In genomic region chr19:46787331-46788100, GRCh38 we compare ENCODE assay signal across 1 cellular context.
TF ChIP-seq lines count a peak whose summit lies in the region.

No MANE protein-coding gene starts in this region.

TF ChIP-seq in HepG2, 621 proteins besides CTCF, POLR2A, EP300 and RAD21 (continued from another document and continues in another):
- TF ChIP-seq SMAD1 (CRISPR knock-in tag; IDR thresholded peaks at IDR 0.05; ENCODE audit: borderline replicate concordance, low read depth) (no peak), ZNF318 (CRISPR knock-in tag; IDR thresholded peaks at IDR 0.05) (no peak), FOXJ3 (CRISPR knock-in tag; IDR thresholded peaks at IDR 0.05; ENCODE audit: borderline replicate concordance) (no peak), POGK (CRISPR knock-in tag; conservative IDR thresholded peaks at IDR 0.05) (peak; percentile 89), ZNF841 (CRISPR knock-in tag; IDR thresholded peaks at IDR 0.05; ENCODE audit: borderline replicate concordance) (no peak), MZF1 (CRISPR knock-in tag; IDR thresholded peaks at IDR 0.05; ENCODE audit: borderline replicate concordance) (no peak), SUZ12 (IDR thresholded peaks at IDR 0.05; ENCODE audit: low read depth, low read length) (no peak), EHMT2 (IDR thresholded peaks at IDR 0.05; ENCODE audit: borderline replicate concordance, low read depth, low read length) (no peak), ZNF296 (CRISPR knock-in tag; conservative IDR thresholded peaks at IDR 0.05) (no peak), TOE1 (CRISPR knock-in tag; IDR thresholded peaks at IDR 0.05) (no peak), ZGPAT (CRISPR knock-in tag; IDR thresholded peaks at IDR 0.05) (no peak), ZSCAN9 (CRISPR knock-in tag; IDR thresholded peaks at IDR 0.05; ENCODE audit: borderline replicate concordance) (no peak), ZNF124 (CRISPR knock-in tag; IDR thresholded peaks at IDR 0.05) (0 out of 2 replicates have a peak, but pooled peaks have one; percentile 3), ZNF761 (CRISPR knock-in tag; conservative IDR thresholded peaks at IDR 0.05) (no peak; the same call in 1 of the 2 replicates), JUNB (CRISPR knock-in tag; IDR thresholded peaks at IDR 0.05; ENCODE audit: borderline replicate concordance) (no peak), SIX1 (CRISPR knock-in tag; IDR thresholded peaks at IDR 0.05; ENCODE audit: borderline replicate concordance) (no peak), GTF3A (CRISPR knock-in tag; conservative IDR thresholded peaks at IDR 0.05) (no peak), ZNF549 (CRISPR knock-in tag; IDR thresholded peaks at IDR 0.05) (no peak), ZNF691 (CRISPR knock-in tag; IDR thresholded peaks at IDR 0.05; ENCODE audit: borderline replicate concordance, low read depth) (no peak), AGO1 (IDR thresholded peaks at IDR 0.05; ENCODE audit: low read depth, low read length, poor library complexity, severe bottlenecking) (no peak), CREBL2 (CRISPR knock-in tag; IDR thresholded peaks at IDR 0.05; ENCODE audit: borderline replicate concordance) (no peak), HNRNPLL (IDR thresholded peaks at IDR 0.05; ENCODE audit: low read depth, low read length, poor library complexity, severe bottlenecking) (peak; percentile 90), TRIM22 (IDR thresholded peaks at IDR 0.05) (no peak), FOSL2 (CRISPR knock-in tag; IDR thresholded peaks at IDR 0.05) (peak; percentile 23; the same call in 1 of the 2 replicates), NR3C1 (CRISPR knock-in tag; IDR thresholded peaks at IDR 0.05) (no peak), SKI (IDR thresholded peaks at IDR 0.05; ENCODE audit: partially characterized antibody) (no peak), ZNF513 (CRISPR knock-in tag; conservative IDR thresholded peaks at IDR 0.05) (no peak), NCOR1 (IDR thresholded peaks at IDR 0.05; ENCODE audit: borderline replicate concordance, low read length) (no peak), ZNF20 (CRISPR knock-in tag; IDR thresholded peaks at IDR 0.05) (no peak), PRMT3 (CRISPR knock-in tag; IDR thresholded peaks at IDR 0.05; ENCODE audit: borderline replicate concordance, low read depth) (no peak), ZNF678 (CRISPR knock-in tag; IDR thresholded peaks at IDR 0.05) (no peak), ZBTB33 (CRISPR knock-in tag; IDR thresholded peaks at IDR 0.05) (no peak), SOX13 (IDR thresholded peaks at IDR 0.05) (no peak), SOX13 (CRISPR knock-in tag; conservative IDR thresholded peaks at IDR 0.05 in 1 of 2, IDR thresholded peaks at IDR 0.05 in 1 of 2) (no peak), GMEB1 (CRISPR knock-in tag; IDR thresholded peaks at IDR 0.05; ENCODE audit: borderline replicate concordance) (no peak), PBX2 (CRISPR knock-in tag; IDR thresholded peaks at IDR 0.05) (no peak), SNRNP70 (IDR thresholded peaks at IDR 0.05; ENCODE audit: low read depth, low read length) (no peak), THRA (CRISPR knock-in tag; IDR thresholded peaks at IDR 0.05; ENCODE audit: borderline replicate concordance) (no peak)
